Comparison of ENCODE assay signal across 15 cellular contexts in genomic region chr18:78977627-78978271, GRCh38. TPM values are rescaled to one million over a fixed set of nuclear protein-coding genes. Genes with fewer than 3 reads are reported as not detected.
DNase-seq lines count a peak whose midpoint lies in the region; ATAC-seq and TF ChIP-seq lines count a peak whose summit lies in the region.
"Had no signal": no experiment of that assay in that cellular context is flagged by ENCODE, and none has a peak within 500 bp of the region (broad histone marks: within the 10 kb centered on the region; RNA-seq: fewer than 3 reads in every experiment).

No MANE protein-coding gene starts in this region.

- H3K27ac Mint-ChIP-seq in activated CD8-positive, alpha-beta memory T cell treated with anti-CD3 and anti-CD28 coated beads, Interleukin-2, amount 10 ng/mL, durations not matched to agents 7 days and 5 days: peak overlapping the region; percentile 63
- no peak overlapping the region for H3K27ac Mint-ChIP-seq in activated T-helper 17 cell treated with anti-CD3 and anti-CD28 coated beads, Interleukin-2, amount 50 U/mL, for 72 hours
- H3K27ac Mint-ChIP-seq in stimulated activated naive B cell treated with anti-CD40 and anti-IgM and Interleukin-4, amounts not matched to agents 10 μg/mL and 1 μg/mL and 100 μg/mL, for 72 hours: peak overlapping the region; percentile 76
- no peak overlapping the region for H3K27ac Mint-ChIP-seq in CD14-positive monocyte

- H3K9me3 ChIP-seq in lower lobe of right lung: no peaks in the 10 kb centered on the region
- H3K9me3 ChIP-seq: upper lobe of right lung had no signal

- H3K27ac ChIP-seq in lower lobe of right lung: no peak overlapping the region
- H3K27ac ChIP-seq: parathyroid adenoma, SJSA1, upper lobe of right lung had no signal

- peaks cover 91% of the 10 kb centered on the region for H3K27me3 ChIP-seq in lower lobe of right lung (ENCODE audit: low read depth)
- H3K27me3 ChIP-seq: SJSA1 had no signal

- H3K4me1 ChIP-seq in lower lobe of right lung: peaks cover 4% of the 10 kb centered on the region
- H3K4me1 ChIP-seq: parathyroid adenoma, SJSA1 had no signal

- H3K36me3 Mint-ChIP-seq in activated CD8-positive, alpha-beta memory T cell treated with anti-CD3 and anti-CD28 coated beads, Interleukin-2, amount 10 ng/mL, durations not matched to agents 7 days and 5 days: peaks cover 7% of the 10 kb centered on the region
- H3K36me3 Mint-ChIP-seq in activated T-helper 17 cell treated with anti-CD3 and anti-CD28 coated beads, Interleukin-2, amount 50 U/mL, for 72 hours (ENCODE audit: low read depth): peaks cover 15% of the 10 kb centered on the region
- peaks cover 0 to 8% of the 10 kb centered on the region in 2 donors for H3K36me3 Mint-ChIP-seq in stimulated activated naive B cell treated with anti-CD40 and anti-IgM and Interleukin-4, amounts not matched to agents 10 μg/mL and 1 μg/mL and 100 μg/mL, for 72 hours
- no peaks in the 10 kb centered on the region for H3K36me3 Mint-ChIP-seq in CD14-positive monocyte

- intact Hi-C loops in CD14-positive monocyte (cut with micrococcal nuclease) (no loop called here), lower lobe of right lung (cut with DNase I) (no loop called here)

- H3K4me3 ChIP-seq in lower lobe of right lung: no peak overlapping the region
- H3K4me3 ChIP-seq: SJSA1, upper lobe of right lung had no signal

- H3K36me3 ChIP-seq in lower lobe of right lung: no peaks in the 10 kb centered on the region
- H3K36me3 ChIP-seq: SJSA1, upper lobe of right lung had no signal

- no peak for ATAC-seq in activated CD8-positive, alpha-beta memory T cell treated with anti-CD3 and anti-CD28 coated beads, Interleukin-2, amount 10 ng/mL, durations not matched to agents 7 days and 5 days
- no peak for ATAC-seq in activated T-helper 17 cell treated with anti-CD3 and anti-CD28 coated beads, Interleukin-2, amount 50 U/mL, for 72 hours (replicated peaks)
- no peak for ATAC-seq in stimulated activated naive B cell treated with anti-CD40 and anti-IgM and Interleukin-4, amounts not matched to agents 10 μg/mL and 1 μg/mL and 100 μg/mL, for 72 hours (replicated peaks)
- ATAC-seq in HG03135 (IDR thresholded peaks at IDR 0.05; ENCODE audit: unreplicated experiment) (no peak), lower lobe of right lung (no peak)
- ATAC-seq: upper lobe of right lung had no signal

- CTCF ChIA-PET in activated CD8-positive, alpha-beta memory T cell treated with anti-CD3 and anti-CD28 coated beads, Interleukin-2, amount 10 ng/mL, durations not matched to agents 7 days and 5 days (lab: Charles Lee): interaction anchor here (0.7 kb wide), 2 partner anchors 14 to 1726 kb away, joined by 3 read pairs; no protein-coding TSS in a partner anchor

- peaks cover 64% of the 10 kb centered on the region for H3K27me3 Mint-ChIP-seq in activated CD8-positive, alpha-beta memory T cell treated with anti-CD3 and anti-CD28 coated beads, Interleukin-2, amount 10 ng/mL, durations not matched to agents 7 days and 5 days
- H3K27me3 Mint-ChIP-seq in activated T-helper 17 cell treated with anti-CD3 and anti-CD28 coated beads, Interleukin-2, amount 50 U/mL, for 72 hours: peaks cover 57% of the 10 kb centered on the region
- peaks cover 52 to 61% of the 10 kb centered on the region in 2 donors for H3K27me3 Mint-ChIP-seq in stimulated activated naive B cell treated with anti-CD40 and anti-IgM and Interleukin-4, amounts not matched to agents 10 μg/mL and 1 μg/mL and 100 μg/mL, for 72 hours
- H3K27me3 Mint-ChIP-seq in CD14-positive monocyte (ENCODE audit: low read depth in 3 of 3): peaks cover 62 to 88% (median 66%) of the 10 kb centered on the region in 3 donors

- H3K9me3 Mint-ChIP-seq in activated CD8-positive, alpha-beta memory T cell treated with anti-CD3 and anti-CD28 coated beads, Interleukin-2, amount 10 ng/mL, durations not matched to agents 7 days and 5 days (ENCODE audit: low read depth): peaks cover 2% of the 10 kb centered on the region
- H3K9me3 Mint-ChIP-seq in activated T-helper 17 cell treated with anti-CD3 and anti-CD28 coated beads, Interleukin-2, amount 50 U/mL, for 72 hours: no peaks in the 10 kb centered on the region
- H3K9me3 Mint-ChIP-seq in stimulated activated naive B cell treated with anti-CD40 and anti-IgM and Interleukin-4, amounts not matched to agents 10 μg/mL and 1 μg/mL and 100 μg/mL, for 72 hours: no peaks in the 10 kb centered on the region
- peaks cover 0 to 21% (median 4%) of the 10 kb centered on the region in 7 donors for H3K9me3 Mint-ChIP-seq in CD14-positive monocyte

- peak; percentile 11 for DNase-seq in activated CD8-positive, alpha-beta memory T cell treated with anti-CD3 and anti-CD28 coated beads, Interleukin-2, amount 10 ng/mL, durations not matched to agents 7 days and 5 days
- no peak for DNase-seq in activated CD8-positive, alpha-beta memory T cell treated with anti-CD3 and anti-CD28 coated beads for 24 hours
- DNase-seq in iPS-NIHi7 (ENCODE audit: extremely low spot score) (peak; percentile 37), CD14-positive monocyte (ENCODE audit: low spot score) (no peak), lower lobe of right lung (no peak)
- DNase-seq in stimulated activated naive B cell treated with anti-CD40 and anti-IgM and Interleukin-4, amounts not matched to agents 10 μg/mL and 1 μg/mL and 100 μg/mL, for 72 hours: no peak
- DNase-seq: activated effector memory CD4-positive, alpha-beta T cell treated with Interleukin-2 at 50 U/mL for 16 hours; KBM-7; NCI-H187 treated with DMSO at 0.1 percent for 48 hours; stimulated activated CD4-positive, alpha-beta T cell treated with anti-CD3 and anti-CD28 coated beads, Interleukin-15, amount 100 ng/mL, for 24 hours; upper lobe of right lung had no signal

- no peak overlapping the region for H3K4me3 Mint-ChIP-seq in activated CD8-positive, alpha-beta memory T cell treated with anti-CD3 and anti-CD28 coated beads, Interleukin-2, amount 10 ng/mL, durations not matched to agents 7 days and 5 days
- peak overlapping the region; percentile 39 for H3K4me3 Mint-ChIP-seq in activated T-helper 17 cell treated with anti-CD3 and anti-CD28 coated beads, Interleukin-2, amount 50 U/mL, for 72 hours
- H3K4me3 Mint-ChIP-seq in stimulated activated naive B cell treated with anti-CD40 and anti-IgM and Interleukin-4, amounts not matched to agents 10 μg/mL and 1 μg/mL and 100 μg/mL, for 72 hours: peak overlapping the region; percentile 66 to 67
- peak overlapping the region in 1 of 2 donors; percentile 87 for H3K4me3 Mint-ChIP-seq in CD14-positive monocyte

- H3K4me1 Mint-ChIP-seq in activated CD8-positive, alpha-beta memory T cell treated with anti-CD3 and anti-CD28 coated beads, Interleukin-2, amount 10 ng/mL, durations not matched to agents 7 days and 5 days: peaks cover 10% of the 10 kb centered on the region
- peaks cover 6% of the 10 kb centered on the region for H3K4me1 Mint-ChIP-seq in activated T-helper 17 cell treated with anti-CD3 and anti-CD28 coated beads, Interleukin-2, amount 50 U/mL, for 72 hours
- peaks cover 12 to 16% of the 10 kb centered on the region in 2 donors for H3K4me1 Mint-ChIP-seq in stimulated activated naive B cell treated with anti-CD40 and anti-IgM and Interleukin-4, amounts not matched to agents 10 μg/mL and 1 μg/mL and 100 μg/mL, for 72 hours
- H3K4me1 Mint-ChIP-seq in CD14-positive monocyte: peaks cover 2% of the 10 kb centered on the region

- TF ChIP-seq CTCF in CD14-positive monocyte (IDR thresholded peaks at IDR 0.05) (no peak), lower lobe of right lung (IDR thresholded peaks at IDR 0.05) (no peak)

RNA-seq across cellular contexts. Expression of gene SALL3, which starts 1.9 kb away (rescaled TPM):
- total RNA-seq in activated CD8-positive, alpha-beta memory T cell treated with anti-CD3 and anti-CD28 coated beads, Interleukin-2, amount 10 ng/mL, durations not matched to agents 7 days and 5 days: not detected
- total RNA-seq in activated T-helper 17 cell treated with anti-CD3 and anti-CD28 coated beads, Interleukin-2, amount 50 U/mL, for 72 hours: not detected
- not detected for polyA plus RNA-seq in CD14-positive monocyte
- not detected for total RNA-seq in lower lobe of right lung
- total RNA-seq: upper lobe of right lung had no signal

Comparison
In these comparisons a context has a peak if more than half of its experiments do, and no peak if none do; other contexts are left out.
1. DNase-seq: peak in activated CD8-positive, alpha-beta memory T cell treated with anti-CD3 and anti-CD28 coated beads, Interleukin-2, amount 10 ng/mL, durations not matched to agents 7 days and 5 days (single experiment) and iPS-NIHi7 (single experiment); none in activated CD8-positive, alpha-beta memory T cell treated with anti-CD3 and anti-CD28 coated beads for 24 hours (single experiment), stimulated activated naive B cell treated with anti-CD40 and anti-IgM and Interleukin-4, amounts not matched to agents 10 μg/mL and 1 μg/mL and 100 μg/mL, for 72 hours (single experiment), CD14-positive monocyte (single experiment) and lower lobe of right lung (single experiment).
2. H3K27ac Mint-ChIP-seq: peak in activated CD8-positive, alpha-beta memory T cell treated with anti-CD3 and anti-CD28 coated beads, Interleukin-2, amount 10 ng/mL, durations not matched to agents 7 days and 5 days (single experiment) and stimulated activated naive B cell treated with anti-CD40 and anti-IgM and Interleukin-4, amounts not matched to agents 10 μg/mL and 1 μg/mL and 100 μg/mL, for 72 hours (single experiment); none in activated T-helper 17 cell treated with anti-CD3 and anti-CD28 coated beads, Interleukin-2, amount 50 U/mL, for 72 hours (single experiment) and CD14-positive monocyte (0 of 7).